23 cellular contexts compared by ENCODE assay signal in the genomic region with DNA sequence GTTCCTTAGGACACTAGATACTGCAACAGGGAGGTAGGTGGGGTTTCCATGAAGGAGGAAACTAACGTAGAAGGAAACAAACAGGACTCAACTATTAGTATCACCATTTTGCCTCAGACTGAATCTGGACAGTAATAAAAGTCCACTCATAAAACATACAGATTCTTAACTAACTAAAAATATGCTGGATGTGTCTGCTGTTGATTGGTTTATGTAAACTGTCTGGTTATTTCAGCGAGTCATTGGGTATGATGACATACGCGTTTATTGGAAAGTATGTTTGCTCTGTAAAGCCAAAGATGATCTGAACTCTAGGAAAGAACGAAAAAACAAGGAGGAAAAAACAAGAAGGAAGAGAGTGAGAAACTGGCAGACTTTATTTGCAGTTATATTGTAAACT.
"Had no signal": no experiment of that assay in that cellular context is flagged by ENCODE, and none has a peak within 500 bp of the region (broad histone marks: within the 10 kb centered on the region; RNA-seq: fewer than 3 reads in every experiment).

No MANE protein-coding gene starts in this region.

- H3K27me3 ChIP-seq: heart right ventricle, suprapubic skin, tibial nerve, vagina had no signal

- H3K9me3 ChIP-seq: heart right ventricle, left ventricle myocardium inferior, suprapubic skin, tibial nerve, vagina had no signal

- ATAC-seq: activated CD8-positive, alpha-beta memory T cell treated with anti-CD3 and anti-CD28 coated beads, Interleukin-2, amount 10 ng/mL, durations not matched to agents 7 days and 5 days; activated CD8-positive, alpha-beta T cell treated with anti-CD3 and anti-CD28 coated beads for 36 hours; heart right ventricle; right cardiac atrium had no signal

- DNase-seq: activated CD4-positive, alpha-beta T cell treated with anti-CD3 and anti-CD28 coated beads, Interleukin-2, amount 10 ng/mL, durations not matched to agents 7 days and 5 days; activated CD4-positive, CD25-positive, alpha-beta regulatory T cell treated with anti-CD3 and anti-CD28 coated beads, Interleukin-2, amount 50 U/mL, for 72 hours; activated CD8-positive, alpha-beta memory T cell treated with anti-CD3 and anti-CD28 coated beads, Interleukin-2, amount 10 ng/mL, durations not matched to agents 7 days and 5 days; activated CD8-positive, alpha-beta T cell treated with anti-CD3 and anti-CD28 coated beads for 36 hours; activated effector memory CD4-positive, alpha-beta T cell treated with anti-CD3 and anti-CD28 coated beads, Interleukin-2, amount 50 U/mL, for 16 hours; activated naive CD4-positive, alpha-beta T cell treated with anti-CD3 and anti-CD28 coated beads, Interleukin-2, amount 10 ng/mL, durations not matched to agents 7 days and 5 days; activated T-cell treated with anti-CD3 and anti-CD28 coated beads for 4 hours; cerebellar nuclear complex; cortex of kidney; effector CD4-positive, alpha-beta T cell; erythroblast; foreskin fibroblast; heart right ventricle; left ventricle myocardium inferior; nephron progenitor cell; nucleus accumbens; right cardiac atrium; stimulated activated CD4-positive, alpha-beta T cell treated with anti-CD3 and anti-CD28 coated beads, Interleukin-1b, Interleukin-23, amount 100 ng/mL, for 48 hours; WERI-Rb-1 had no signal

- H3K9ac ChIP-seq: parathyroid adenoma had no signal

- H3K79me2 ChIP-seq: parathyroid adenoma had no signal

- H3K27ac ChIP-seq: heart right ventricle, left ventricle myocardium inferior, parathyroid adenoma, suprapubic skin, tibial nerve, vagina, WERI-Rb-1 had no signal

- H3K4me1 ChIP-seq: heart right ventricle, left ventricle myocardium inferior, parathyroid adenoma, suprapubic skin, tibial nerve, vagina had no signal

- H3K4me3 ChIP-seq: heart right ventricle, left ventricle myocardium inferior, suprapubic skin, tibial nerve, vagina had no signal

- H3K36me3 ChIP-seq: heart right ventricle, left ventricle myocardium inferior, suprapubic skin, tibial nerve, vagina, WERI-Rb-1 had no signal

- H2AFZ ChIP-seq: parathyroid adenoma had no signal
